ENCODE assay signal across 14 cellular contexts in genomic region chr14:93073366-93073722, GRCh38. TPM values are rescaled to one million over a fixed set of nuclear protein-coding genes. Genes with fewer than 3 reads are reported as not detected.
A peak's percentile ranks its signal among the peaks of the same experiment; 100 is the strongest.
DNase-seq lines count a peak whose midpoint lies in the region; ATAC-seq and TF ChIP-seq lines count a peak whose summit lies in the region.
"Had no signal": no experiment of that assay in that cellular context is flagged by ENCODE, and none has a peak within 500 bp of the region (broad histone marks: within the 10 kb centered on the region; RNA-seq: fewer than 3 reads in every experiment).

No MANE protein-coding gene starts in this region.

- H3K27me3 Mint-ChIP-seq in activated naive CD4-positive, alpha-beta T cell treated with anti-CD3 and anti-CD28 coated beads, Interleukin-2, amount 10 ng/mL, durations not matched to agents 7 days and 5 days: no peaks in the 10 kb centered on the region
- H3K27me3 Mint-ChIP-seq in activated naive CD4-positive, alpha-beta T cell treated with anti-CD3 and anti-CD28 coated beads for 36 hours (ENCODE audit: low read depth): no peaks in the 10 kb centered on the region
- no peaks in the 10 kb centered on the region for H3K27me3 Mint-ChIP-seq in activated naive CD8-positive, alpha-beta T cell treated with anti-CD3 and anti-CD28 coated beads, Interleukin-2, amount 10 ng/mL, durations not matched to agents 7 days and 5 days
- H3K27me3 Mint-ChIP-seq: type B pancreatic cell had no signal

- no peak for TF ChIP-seq POLR2A in upper lobe of left lung (IDR thresholded peaks at IDR 0.05)

- peaks cover 35% of the 10 kb centered on the region for H3K4me1 ChIP-seq in lower lobe of right lung
- peaks cover 16 to 30% (median 27%) of the 10 kb centered on the region in 4 donors for H3K4me1 ChIP-seq in upper lobe of left lung
- peaks cover 0 to 3% of the 10 kb centered on the region in 2 donors for H3K4me1 ChIP-seq in ascending aorta

- peaks cover 49% of the 10 kb centered on the region for H3K4me1 Mint-ChIP-seq in activated naive CD4-positive, alpha-beta T cell treated with anti-CD3 and anti-CD28 coated beads, Interleukin-2, amount 10 ng/mL, durations not matched to agents 7 days and 5 days
- peaks cover 14% of the 10 kb centered on the region for H3K4me1 Mint-ChIP-seq in activated naive CD4-positive, alpha-beta T cell treated with anti-CD3 and anti-CD28 coated beads for 36 hours (ENCODE audit: low read depth)
- peaks cover 71% of the 10 kb centered on the region for H3K4me1 Mint-ChIP-seq in activated naive CD8-positive, alpha-beta T cell treated with anti-CD3 and anti-CD28 coated beads, Interleukin-2, amount 10 ng/mL, durations not matched to agents 7 days and 5 days

- no peak overlapping the region for H3K4me3 Mint-ChIP-seq in activated naive CD4-positive, alpha-beta T cell treated with anti-CD3 and anti-CD28 coated beads, Interleukin-2, amount 10 ng/mL, durations not matched to agents 7 days and 5 days
- no peak overlapping the region for H3K4me3 Mint-ChIP-seq in activated naive CD4-positive, alpha-beta T cell treated with anti-CD3 and anti-CD28 coated beads for 36 hours
- peak overlapping the region; percentile 75 for H3K4me3 Mint-ChIP-seq in activated naive CD8-positive, alpha-beta T cell treated with anti-CD3 and anti-CD28 coated beads, Interleukin-2, amount 10 ng/mL, durations not matched to agents 7 days and 5 days
- H3K4me3 Mint-ChIP-seq: type B pancreatic cell had no signal

- WGBS in upper lobe of left lung, 2 donors: 53 to 63% methylated on average over 5 of the region's 5 CpGs

- intact Hi-C loops in activated naive CD4-positive, alpha-beta T cell treated with anti-CD3 and anti-CD28 coated beads for 36 hours (cut with micrococcal nuclease): no loop called here
- intact Hi-C loops in lower lobe of right lung (cut with DNase I) (no loop called here), ascending aorta (cut with DNase I) (no loop called here)

- no peak for DNase-seq in activated naive CD4-positive, alpha-beta T cell treated with anti-CD3 and anti-CD28 coated beads, Interleukin-2, amount 10 ng/mL, durations not matched to agents 7 days and 5 days
- no peak for DNase-seq in activated naive CD4-positive, alpha-beta T cell treated with anti-CD3 and anti-CD28 coated beads for 36 hours
- no peak for DNase-seq in activated naive CD8-positive, alpha-beta T cell treated with anti-CD3 and anti-CD28 coated beads, Interleukin-2, amount 10 ng/mL, durations not matched to agents 7 days and 5 days
- no peak for DNase-seq in lower lobe of right lung
- peak in 1 of 2 donors; percentile 56 for DNase-seq in upper lobe of left lung
- no peak for DNase-seq in ascending aorta (ENCODE audit: low spot score in 2 of 2)
- DNase-seq in GM20000 (ENCODE audit: low spot score): no peak
- no peak for DNase-seq in EL
- DNase-seq: amniotic stem cell, NCI-H510A, ovary had no signal

- no peak for TF ChIP-seq CTCF in lower lobe of right lung (IDR thresholded peaks at IDR 0.05)
- no peak for TF ChIP-seq CTCF in upper lobe of left lung (IDR thresholded peaks at IDR 0.05)
- no peak for TF ChIP-seq CTCF in ascending aorta (IDR thresholded peaks at IDR 0.05)
- TF ChIP-seq CTCF in GM20000 (IDR thresholded peaks at IDR 0.05; ENCODE audit: extremely low read depth, missing control alignments): no peak

- no peak for ATAC-seq in activated naive CD8-positive, alpha-beta T cell treated with anti-CD3 and anti-CD28 coated beads, Interleukin-2, amount 10 ng/mL, durations not matched to agents 7 days and 5 days (ENCODE audit: low read depth)
- ATAC-seq in lower lobe of right lung: peak; percentile 53 to 61
- peak in 1 of 2 donors; percentile 33 for ATAC-seq in upper lobe of left lung (ENCODE audit: low FRiP score in 2 of 2)
- ATAC-seq: HCT116 had no signal

- H3K4me3 ChIP-seq in lower lobe of right lung (no peak overlapping the region), upper lobe of left lung (no peak overlapping the region), ascending aorta (no peak overlapping the region)
- H3K4me3 ChIP-seq: ovary, SJSA1 had no signal

- H3K27me3 ChIP-seq in lower lobe of right lung (ENCODE audit: low read depth) (no peaks in the 10 kb centered on the region), upper lobe of left lung (no peaks in the 10 kb centered on the region), ascending aorta (no peaks in the 10 kb centered on the region)
- H3K27me3 ChIP-seq: ovary, SJSA1 had no signal

- H3K9me3 ChIP-seq in lower lobe of right lung (no peaks in the 10 kb centered on the region), upper lobe of left lung (no peaks in the 10 kb centered on the region), ascending aorta (no peaks in the 10 kb centered on the region)
- H3K9me3 ChIP-seq: ovary, SJSA1 had no signal

- peak overlapping the region; percentile 49 for H3K27ac Mint-ChIP-seq in activated naive CD4-positive, alpha-beta T cell treated with anti-CD3 and anti-CD28 coated beads, Interleukin-2, amount 10 ng/mL, durations not matched to agents 7 days and 5 days
- no peak overlapping the region for H3K27ac Mint-ChIP-seq in activated naive CD4-positive, alpha-beta T cell treated with anti-CD3 and anti-CD28 coated beads for 36 hours
- H3K27ac Mint-ChIP-seq in activated naive CD8-positive, alpha-beta T cell treated with anti-CD3 and anti-CD28 coated beads, Interleukin-2, amount 10 ng/mL, durations not matched to agents 7 days and 5 days: peak overlapping the region; percentile 93
- H3K27ac Mint-ChIP-seq: type B pancreatic cell had no signal

- H3K9me3 Mint-ChIP-seq in activated naive CD4-positive, alpha-beta T cell treated with anti-CD3 and anti-CD28 coated beads, Interleukin-2, amount 10 ng/mL, durations not matched to agents 7 days and 5 days: no peaks in the 10 kb centered on the region
- H3K9me3 Mint-ChIP-seq in activated naive CD4-positive, alpha-beta T cell treated with anti-CD3 and anti-CD28 coated beads for 36 hours: no peaks in the 10 kb centered on the region
- no peaks in the 10 kb centered on the region for H3K9me3 Mint-ChIP-seq in activated naive CD8-positive, alpha-beta T cell treated with anti-CD3 and anti-CD28 coated beads, Interleukin-2, amount 10 ng/mL, durations not matched to agents 7 days and 5 days
- H3K9me3 Mint-ChIP-seq: type B pancreatic cell had no signal

- peak overlapping the region; percentile 72 for H3K27ac ChIP-seq in lower lobe of right lung
- H3K27ac ChIP-seq in upper lobe of left lung: peak overlapping the region; percentile 77 to 89 (median 86)
- H3K27ac ChIP-seq in ascending aorta: no peak overlapping the region
- H3K27ac ChIP-seq: ovary, SJSA1 had no signal

- H3K36me3 ChIP-seq in lower lobe of right lung: no peaks in the 10 kb centered on the region
- peaks cover 0 to 3% (median 0%) of the 10 kb centered on the region in 4 donors for H3K36me3 ChIP-seq in upper lobe of left lung
- no peaks in the 10 kb centered on the region for H3K36me3 ChIP-seq in ascending aorta
- H3K36me3 ChIP-seq: ovary, SJSA1 had no signal

- peaks cover 13% of the 10 kb centered on the region for H3K36me3 Mint-ChIP-seq in activated naive CD4-positive, alpha-beta T cell treated with anti-CD3 and anti-CD28 coated beads, Interleukin-2, amount 10 ng/mL, durations not matched to agents 7 days and 5 days
- no peaks in the 10 kb centered on the region for H3K36me3 Mint-ChIP-seq in activated naive CD4-positive, alpha-beta T cell treated with anti-CD3 and anti-CD28 coated beads for 36 hours (ENCODE audit: low read depth)
- peaks cover 18% of the 10 kb centered on the region for H3K36me3 Mint-ChIP-seq in activated naive CD8-positive, alpha-beta T cell treated with anti-CD3 and anti-CD28 coated beads, Interleukin-2, amount 10 ng/mL, durations not matched to agents 7 days and 5 days
- H3K36me3 Mint-ChIP-seq: type B pancreatic cell had no signal

- CTCF ChIA-PET in activated naive CD4-positive, alpha-beta T cell treated with anti-CD3 and anti-CD28 coated beads, Interleukin-2, amount 10 ng/mL, durations not matched to agents 7 days and 5 days (lab: Charles Lee): no interaction called here
- CTCF ChIA-PET in activated naive CD4-positive, alpha-beta T cell treated with anti-CD3 and anti-CD28 coated beads for 36 hours (lab: Charles Lee): no interaction called here

- no peak for TF ChIP-seq EP300 in upper lobe of left lung (IDR thresholded peaks at IDR 0.05)

- POLR2A ChIA-PET in activated naive CD8-positive, alpha-beta T cell treated with anti-CD3 and anti-CD28 coated beads, Interleukin-2, amount 10 ng/mL, durations not matched to agents 7 days and 5 days (lab: Charles Lee): no interaction called here

RNA-seq across cellular contexts. Expression of gene ITPK1, which starts 42.4 kb away (rescaled TPM):
- 10 to 100 TPM; 12.2 to 18.9 TPM for total RNA-seq in activated naive CD4-positive, alpha-beta T cell treated with anti-CD3 and anti-CD28 coated beads for 36 hours
- 10 to 100 TPM; 89.5 to 94.1 TPM for total RNA-seq in activated naive CD8-positive, alpha-beta T cell treated with anti-CD3 and anti-CD28 coated beads, Interleukin-2, amount 10 ng/mL, durations not matched to agents 7 days and 5 days
- total RNA-seq in lower lobe of right lung: 129 TPM
- 100 to 1,000 TPM in 3 of 6 donors, 10 to 100 TPM in 3; 41.9 to 128 (median 86.1) TPM for total RNA-seq in upper lobe of left lung
- 85.3 TPM for total RNA-seq in ascending aorta

Comparison
In these comparisons a context has a peak if more than half of its experiments do, and no peak if none do; other contexts are left out.
1. H3K27ac ChIP-seq: peak in lower lobe of right lung (single experiment) and upper lobe of left lung (4 of 4); none in ascending aorta (0 of 2).